8 cellular contexts compared by ENCODE assay signal in genomic region chr3:186931487-186932280, GRCh38. TPM values are rescaled to one million over a fixed set of nuclear protein-coding genes. Genes with fewer than 3 reads are reported as not detected.
DNase-seq lines count a peak whose midpoint lies in the region; ATAC-seq and TF ChIP-seq lines count a peak whose summit lies in the region.

No MANE protein-coding gene starts in this region.

- H3K4me3 ChIP-seq in dorsolateral prefrontal cortex, result peak overlapping the region; percentile 49 to 90 (median 77)

- H3K27ac ChIP-seq in dorsolateral prefrontal cortex, result peak overlapping the region in 58 of 59 donors; percentile 4 to 97 (median 86)

- H3K36me3 Mint-ChIP-seq in CD14-positive monocyte, result peaks cover 13 to 16% of the 10 kb centered on the region in 2 donors
- H3K36me3 Mint-ChIP-seq in activated CD4-positive, alpha-beta T cell treated with anti-CD3 and anti-CD28 coated beads, Interleukin-2, amount 10 ng/mL, durations not matched to agents 24 days and 14 days (ENCODE audit: low read depth), result peaks cover 32% of the 10 kb centered on the region
- H3K36me3 Mint-ChIP-seq in memory B cell, result peaks cover 23% of the 10 kb centered on the region

- TF ChIP-seq CTCF in CD14-positive monocyte (IDR thresholded peaks at IDR 0.05) (no peak), dorsolateral prefrontal cortex (IDR thresholded peaks at IDR 0.05 in 54 of 56, conservative IDR thresholded peaks at IDR 0.05 in 2 of 56; ENCODE audit: low read depth in 1 of 56, partially characterized antibody in 56 of 56) (peak in 1 of 56 donors; percentile 1)

- peak overlapping the region; percentile 86 to 91 (median 88) for H3K27ac Mint-ChIP-seq in CD14-positive monocyte
- H3K27ac Mint-ChIP-seq in activated CD4-positive, alpha-beta T cell treated with anti-CD3 and anti-CD28 coated beads, Interleukin-2, amount 10 ng/mL, durations not matched to agents 24 days and 14 days, result peak overlapping the region; percentile 98
- peak overlapping the region; percentile 92 for H3K27ac Mint-ChIP-seq in memory B cell

- H3K9me3 Mint-ChIP-seq in CD14-positive monocyte (peaks cover 0 to 4% (median 0%) of the 10 kb centered on the region in 7 donors), memory B cell (no peaks in the 10 kb centered on the region)
- no peaks in the 10 kb centered on the region for H3K9me3 Mint-ChIP-seq in activated CD4-positive, alpha-beta T cell treated with anti-CD3 and anti-CD28 coated beads, Interleukin-2, amount 10 ng/mL, durations not matched to agents 24 days and 14 days

- H3K27me3 Mint-ChIP-seq in CD14-positive monocyte (ENCODE audit: low read depth in 3 of 3), result peaks cover 0 to 8% (median 0%) of the 10 kb centered on the region in 3 donors
- no peaks in the 10 kb centered on the region for H3K27me3 Mint-ChIP-seq in activated CD4-positive, alpha-beta T cell treated with anti-CD3 and anti-CD28 coated beads, Interleukin-2, amount 10 ng/mL, durations not matched to agents 24 days and 14 days
- no peaks in the 10 kb centered on the region for H3K27me3 Mint-ChIP-seq in memory B cell

- intact Hi-C loops in CD14-positive monocyte (cut with micrococcal nuclease) (no loop called here), dorsolateral prefrontal cortex (cut with DNase I) (no loop called here)
- intact Hi-C loops in activated CD4-positive, alpha-beta T cell treated with anti-CD3 and anti-CD28 coated beads, Interleukin-2, amount 10 ng/mL, durations not matched to agents 24 days and 14 days (cut with micrococcal nuclease), result loop anchor here (1.0 to 10.0 kb wide), 11 partner anchors 22 to 364 kb away; partner anchors contain the start of genes EIF4A2, RPL39L and TBCCD1

- ATAC-seq in GM21390 (IDR thresholded peaks at IDR 0.05; ENCODE audit: unreplicated experiment) (peak; percentile 36), memory B cell (ENCODE audit: low read depth) (peak; percentile 18)

- H3K4me3 Mint-ChIP-seq in CD14-positive monocyte (peak overlapping the region; percentile 97 to 98), memory B cell (peak overlapping the region; percentile 97)
- peak overlapping the region; percentile 99 for H3K4me3 Mint-ChIP-seq in activated CD4-positive, alpha-beta T cell treated with anti-CD3 and anti-CD28 coated beads, Interleukin-2, amount 10 ng/mL, durations not matched to agents 24 days and 14 days

- H3K4me1 Mint-ChIP-seq in CD14-positive monocyte (peaks cover 36% of the 10 kb centered on the region), memory B cell (peaks cover 36% of the 10 kb centered on the region)
- H3K4me1 Mint-ChIP-seq in activated CD4-positive, alpha-beta T cell treated with anti-CD3 and anti-CD28 coated beads, Interleukin-2, amount 10 ng/mL, durations not matched to agents 24 days and 14 days, result peaks cover 44% of the 10 kb centered on the region

- peaks cover 0 to 17% (median 0%) of the 10 kb centered on the region in 45 donors for H3K27me3 ChIP-seq in dorsolateral prefrontal cortex

- no peak for DNase-seq in CD14-positive monocyte (ENCODE audit: low spot score)
- peak; percentile 10 for DNase-seq in LHCN-M2 (ENCODE audit: low read depth)
- peak; percentile 93 for DNase-seq in activated CD4-positive, alpha-beta T cell treated with anti-CD3 and anti-CD28 coated beads, Interleukin-2, amount 10 ng/mL, durations not matched to agents 24 days and 14 days
- DNase-seq in dorsolateral prefrontal cortex, result peak in 6 of 10 donors; percentile 58 to 76 (median 61)
- DNase-seq in memory B cell (ENCODE audit: low spot score in 2 of 2), result peak in 1 of 2 donors; percentile 46
- peak; percentile 60 to 69 for DNase-seq in stimulated activated CD8-positive, alpha-beta memory T cell treated with anti-CD3 and anti-CD28 coated beads, Interleukin-2, amount 100 ng/mL, for 48 hours (ENCODE audit: low read depth in 2 of 2)
- no peak for DNase-seq in NCI-H1930 (lab: John Stamatoyannopoulos, UW)

RNA-seq across cellular contexts. Expression of gene ST6GAL1, which starts 1.4 kb away (rescaled TPM):
- polyA plus RNA-seq in CD14-positive monocyte, result 10 to 100 TPM; 19.0 to 20.5 TPM
- total RNA-seq in LHCN-M2 (2014; rRNA removed), result 2.0 and 2.7 TPM in 2 replicates
- 0.92 TPM for polyA plus RNA-seq in LHCN-M2 (2012)
- total RNA-seq in activated CD4-positive, alpha-beta T cell treated with anti-CD3 and anti-CD28 coated beads, Interleukin-2, amount 10 ng/mL, durations not matched to agents 24 days and 14 days, result 128 and 132 TPM in 2 replicates
- 100 to 1,000 TPM in 1 of 120 experiments, 10 to 100 TPM in 119; 30.8 to 105 (median 56.1) TPM for total RNA-seq in dorsolateral prefrontal cortex

Comparison
In these comparisons a context has a peak if more than half of its experiments do, and no peak if none do; other contexts are left out.
1. DNase-seq: peak in LHCN-M2 (single experiment), activated CD4-positive, alpha-beta T cell treated with anti-CD3 and anti-CD28 coated beads, Interleukin-2, amount 10 ng/mL, durations not matched to agents 24 days and 14 days (single experiment), dorsolateral prefrontal cortex (6 of 10) and stimulated activated CD8-positive, alpha-beta memory T cell treated with anti-CD3 and anti-CD28 coated beads, Interleukin-2, amount 100 ng/mL, for 48 hours (2 of 2); none in CD14-positive monocyte (single experiment) and NCI-H1930 (0 of 2).
2. Peak in every context shown above with its lines, with median percentiles within 50 percentile points of each other: H3K27ac Mint-ChIP-seq and H3K4me3 Mint-ChIP-seq.